7 cellular contexts compared by ENCODE assay signal in genomic region chr2:183040604-183041003, GRCh38.
"Had no signal": no experiment of that assay in that cellular context is flagged by ENCODE, and none has a peak within 500 bp of the region (broad histone marks: within the 10 kb centered on the region; RNA-seq: fewer than 3 reads in every experiment).

No MANE protein-coding gene starts in this region.

- H3K9ac ChIP-seq: KMS-11 had no signal

- H3K27ac ChIP-seq: HL-60, KMS-11 had no signal

- ATAC-seq: HepG2 had no signal

- H3K4me2 ChIP-seq: KMS-11 had no signal

- DNase-seq: IMR-90, KBM-7, KG1 had no signal

- FAIRE-seq: HepG2, HTR-8/SVneo had no signal
